In the genomic region with DNA sequence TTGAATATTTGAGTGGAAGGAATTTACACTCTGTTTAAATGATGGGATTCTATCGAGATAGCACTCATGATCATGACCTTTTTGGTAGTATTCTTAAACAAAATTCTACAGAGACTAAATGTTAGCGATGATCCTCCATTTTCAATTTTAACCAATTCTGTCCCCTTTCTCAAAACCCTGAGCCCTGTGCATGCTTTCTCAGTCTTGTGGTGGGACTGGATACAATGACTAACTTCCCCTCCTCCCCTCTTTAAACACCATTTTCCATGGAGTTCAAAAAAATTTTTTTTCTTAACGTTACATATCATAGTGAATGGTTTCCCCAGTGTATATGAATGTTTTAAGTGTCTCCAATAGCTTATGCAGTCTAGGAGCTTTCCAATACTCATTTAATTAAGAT, we compare ENCODE assay signal across 24 cellular contexts.
"Had no signal": no experiment of that assay in that cellular context is flagged by ENCODE, and none has a peak within 500 bp of the region (broad histone marks: within the 10 kb centered on the region; RNA-seq: fewer than 3 reads in every experiment).

No MANE protein-coding gene starts in this region.

- H3K4me1 Mint-ChIP-seq: natural killer cell had no signal

- DNase-seq: activated CD4-positive, alpha-beta T cell treated with anti-CD3 and anti-CD28 coated beads for 48 hours; activated CD4-positive, alpha-beta T cell treated with anti-CD3 and anti-CD28 coated beads, Interleukin-2, amount 50 U/mL, for 48 hours; activated CD8-positive, alpha-beta memory T cell treated with anti-CD3 and anti-CD28 coated beads for 24 hours; activated gamma-delta T cell; activated naive CD4-positive, alpha-beta T cell treated with anti-CD3 and anti-CD28 coated beads, Interleukin-2, amount 50 U/mL, for 16 hours; brain microvascular endothelial cell; caudate nucleus; foreskin keratinocyte; heart right ventricle; midbrain; natural killer cell; posterior cingulate gyrus; right cardiac atrium; spleen; stimulated activated naive CD4-positive, alpha-beta T cell; SW 1271; T-helper 17 cell; T1000; testis; trophoblast cell; WERI-Rb-1 had no signal

- H3K4me3 Mint-ChIP-seq: natural killer cell, T-helper 17 cell had no signal

- H3K27ac Mint-ChIP-seq: natural killer cell, T-helper 17 cell had no signal

- H3K27me3 Mint-ChIP-seq: T-helper 17 cell had no signal

- H3K27ac ChIP-seq: brain microvascular endothelial cell, esophagus muscularis mucosa, foreskin keratinocyte, heart right ventricle, spleen, testis, WERI-Rb-1 had no signal

- FAIRE-seq: urothelium cell line had no signal

- H3K9me3 Mint-ChIP-seq: natural killer cell had no signal

- H3K27me3 ChIP-seq: brain microvascular endothelial cell, esophagus muscularis mucosa, foreskin keratinocyte, heart right ventricle, spleen, testis had no signal

- H3K4me3 ChIP-seq: esophagus muscularis mucosa, heart right ventricle, spleen, testis had no signal

- ATAC-seq: activated CD4-positive, CD25-positive, alpha-beta regulatory T cell treated with anti-CD3 and anti-CD28 coated beads, Interleukin-2, amount 50 U/mL, for 24 hours; foreskin keratinocyte; heart right ventricle; natural killer cell; right cardiac atrium; T-helper 17 cell had no signal

- H3K9me3 ChIP-seq: esophagus muscularis mucosa, heart right ventricle, spleen, testis had no signal

- H3K36me3 Mint-ChIP-seq: natural killer cell had no signal
